In the genomic region with DNA sequence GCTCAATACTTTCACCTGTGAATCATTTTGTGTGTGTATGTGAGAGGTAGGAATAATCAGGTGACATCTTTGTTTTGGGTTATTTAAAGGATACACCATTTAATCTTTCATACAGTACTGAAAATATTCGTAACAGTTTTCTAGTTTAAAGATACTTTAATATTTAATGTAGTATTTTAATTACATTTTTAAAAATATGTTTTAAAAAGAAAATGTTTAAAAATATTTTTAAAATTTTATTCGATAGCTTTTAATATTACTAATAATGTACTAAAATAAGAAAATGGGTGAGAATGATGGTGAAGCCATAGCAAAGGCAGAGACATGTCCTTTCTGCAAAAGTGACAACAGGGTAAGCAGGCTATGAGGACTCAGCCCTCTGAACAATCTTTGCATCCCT, we compare ENCODE assay signal across 18 cellular contexts. TPM values are rescaled to one million over a fixed set of nuclear protein-coding genes. Genes with fewer than 3 reads are reported as not detected.
A peak's percentile ranks its signal among the peaks of the same experiment; 100 is the strongest.
DNase-seq lines count a peak whose midpoint lies in the region; ATAC-seq and FAIRE-seq lines count a peak whose summit lies in the region.
"Had no signal": no experiment of that assay in that cellular context is flagged by ENCODE, and none has a peak within 500 bp of the region (broad histone marks: within the 10 kb centered on the region; RNA-seq: fewer than 3 reads in every experiment).

No MANE protein-coding gene starts in this region.

- no peak overlapping the region for H3K4me3 ChIP-seq in skeletal muscle tissue (ENCODE audit: low read length in 3 of 3)
- H3K4me3 ChIP-seq: BLaER1, GM12878 had no signal

- peaks cover 9 to 20% (median 19%) of the 10 kb centered on the region in 3 donors for H3K4me1 ChIP-seq in skeletal muscle tissue (ENCODE audit: control insufficient read depth in 3 of 3, insufficient read depth in 3 of 3, low read length in 3 of 3)

- no peaks in the 10 kb centered on the region for H3K27me3 ChIP-seq in skeletal muscle tissue (ENCODE audit: control insufficient read depth in 3 of 3, insufficient read depth in 3 of 3, low read length in 3 of 3)
- H3K27me3 ChIP-seq: BLaER1 had no signal

- no peak overlapping the region for H3K4me3 Mint-ChIP-seq in memory B cell
- H3K4me3 Mint-ChIP-seq: CD14-positive monocyte; CD4-positive, alpha-beta memory T cell; H9 had no signal

- peaks cover 13% of the 10 kb centered on the region for H3K4me1 Mint-ChIP-seq in memory B cell
- H3K4me1 Mint-ChIP-seq: CD4-positive, alpha-beta memory T cell had no signal

- FAIRE-seq in G401.6 (lab: Jason Lieb, UNC): peak; percentile 33
- peak; percentile 31 for FAIRE-seq in colon (lab: Jason Lieb, UNC)
- FAIRE-seq: GM12878, GM19239, H1 had no signal

- ATAC-seq in memory B cell (ENCODE audit: low read depth) (no peak), HG03432 (IDR thresholded peaks at IDR 0.05; ENCODE audit: unreplicated experiment) (no peak), HG03095 (IDR thresholded peaks at IDR 0.05; ENCODE audit: unreplicated experiment) (no peak), HG03139 (IDR thresholded peaks at IDR 0.05; ENCODE audit: unreplicated experiment) (no peak)
- ATAC-seq: GM12878 had no signal

- H3K9me3 ChIP-seq in skeletal muscle tissue (ENCODE audit: control insufficient read depth in 3 of 3, low read length in 3 of 3): no peaks in the 10 kb centered on the region
- H3K9me3 ChIP-seq: BLaER1 had no signal

- H3K36me3 Mint-ChIP-seq in memory B cell: peaks cover 10% of the 10 kb centered on the region
- H3K36me3 Mint-ChIP-seq: CD14-positive monocyte; CD4-positive, alpha-beta memory T cell had no signal

- H3K27ac Mint-ChIP-seq in memory B cell: peak overlapping the region; percentile 56
- H3K27ac Mint-ChIP-seq: CD4-positive, alpha-beta memory T cell; H9 had no signal

- no peaks in the 10 kb centered on the region for H3K9me3 Mint-ChIP-seq in memory B cell
- H3K9me3 Mint-ChIP-seq: CD14-positive monocyte; CD4-positive, alpha-beta memory T cell; H9 had no signal

- H3K27ac ChIP-seq in skeletal muscle tissue (ENCODE audit: low read depth, low read length): peak overlapping the region; percentile 57
- H3K27ac ChIP-seq: BLaER1, HL-60 had no signal

- H3K36me3 ChIP-seq in skeletal muscle tissue (ENCODE audit: control insufficient read depth in 3 of 3, insufficient read depth in 3 of 3, low read length in 3 of 3): no peaks in the 10 kb centered on the region
- H3K36me3 ChIP-seq: BLaER1 had no signal

- no peak overlapping the region for H3K9ac ChIP-seq in skeletal muscle tissue (ENCODE audit: low read depth in 1 of 3, low read length in 3 of 3)
- H3K9ac ChIP-seq: BLaER1 had no signal

- DNase-seq in memory B cell (ENCODE audit: low spot score in 2 of 2): no peak
- DNase-seq: 8988T; CD4-positive, alpha-beta memory T cell; DMS153; DMS79 treated with DMSO at 0.1 percent for 48 hours; H9 had no signal

- H3K27me3 Mint-ChIP-seq in memory B cell: no peaks in the 10 kb centered on the region
- H3K27me3 Mint-ChIP-seq: CD4-positive, alpha-beta memory T cell had no signal

RNA-seq across cellular contexts. Expression of gene MEF2C, which starts 56.3 kb away (rescaled TPM):
- 464 TPM for total RNA-seq in skeletal muscle tissue
